Comparison of ENCODE assay signal across 8 cellular contexts in genomic region chr7:100691676-100692577, GRCh38. TPM values are rescaled to one million over a fixed set of nuclear protein-coding genes. Genes with fewer than 3 reads are reported as not detected.
DNase-seq lines count a peak whose midpoint lies in the region; ATAC-seq and TF ChIP-seq lines count a peak whose summit lies in the region.

No MANE protein-coding gene starts in this region.

- H3K4me1 ChIP-seq in ES-I3 (ENCODE audit: insufficient read depth, low read length) (peaks cover 26% of the 10 kb centered on the region), HUES6 (ENCODE audit: control insufficient read depth, insufficient read depth, low read length) (peaks cover 28% of the 10 kb centered on the region)

- H3K27ac Mint-ChIP-seq in natural killer cell = peak overlapping the region; percentile 84 to 94

- no peaks in the 10 kb centered on the region; the same call in 1 of the 2 replicates for H3K27me3 ChIP-seq in HUES6 (ENCODE audit: control insufficient read depth, insufficient read depth, low read length)

- H3K36me3 ChIP-seq in ES-I3 (ENCODE audit: insufficient read depth, low read length) (peaks cover 4% of the 10 kb centered on the region; the same call in 1 of the 2 replicates), HUES6 (ENCODE audit: control insufficient read depth, insufficient read depth, low read length) (peaks cover 33% of the 10 kb centered on the region)

- intact Hi-C loops in natural killer cell (cut with micrococcal nuclease) = loop anchor here (1.0 to 10.0 kb wide), 4 partner anchors 60 to 217 kb away; partner anchors contain the start of genes PCOLCE and TSC22D4

- no peaks in the 10 kb centered on the region for H3K9me3 Mint-ChIP-seq in natural killer cell

- ATAC-seq in natural killer cell = peak; percentile 64 to 75 (median 65)

- no peaks in the 10 kb centered on the region for H3K9me3 ChIP-seq in ES-I3 (ENCODE audit: control insufficient read depth, insufficient read depth, low read length)
- no peaks in the 10 kb centered on the region for H3K9me3 ChIP-seq in HUES6 (ENCODE audit: control insufficient read depth, insufficient read depth, low read depth, low read length)

- peak; percentile 82 for TF ChIP-seq CTCF in natural killer cell (IDR thresholded peaks at IDR 0.05)

- H3K4me3 ChIP-seq in HUES6 (ENCODE audit: low read depth, low read length) = peak overlapping the region; percentile 98

- peak overlapping the region; percentile 89; the same call in 1 of the 2 replicates for H3K9ac ChIP-seq in ES-I3 (ENCODE audit: low read depth, low read length)
- peak overlapping the region; percentile 97 for H3K9ac ChIP-seq in HUES6 (ENCODE audit: low read length)

- peaks cover 25 to 32% of the 10 kb centered on the region in 2 donors for H3K4me1 Mint-ChIP-seq in natural killer cell

- peak overlapping the region; percentile 96 for H3K4me3 Mint-ChIP-seq in natural killer cell

- H3K27ac ChIP-seq in HUES6 (ENCODE audit: low read depth, low read length) = no peak overlapping the region; the same call in 1 of the 2 replicates

- no peaks in the 10 kb centered on the region for H3K36me3 Mint-ChIP-seq in natural killer cell

- no peaks in the 10 kb centered on the region for H3K27me3 Mint-ChIP-seq in natural killer cell (ENCODE audit: low read depth in 2 of 2)

- peak; percentile 88 for DNase-seq in RKO (ENCODE audit: low spot score)
- peak; percentile 60 to 64 for DNase-seq in activated T-helper 1 cell treated with anti-CD3 and anti-CD28 coated beads, Interleukin-2, amount 50 U/mL, for 16 hours (ENCODE audit: low read depth in 1 of 2, low spot score in 1 of 2)
- DNase-seq in fibroblast of peridontal ligament (ENCODE audit: extremely low read depth) = peak; percentile 67
- DNase-seq in natural killer cell = peak; percentile 73
- DNase-seq in stimulated activated naive CD4-positive, alpha-beta T cell treated with Interleukin-2 at 50 U/mL for 16 hours (lab: John Stamatoyannopoulos, UW) = peak; percentile 75
- DNase-seq in HK-2 (ENCODE audit: unreplicated experiment) = no peak

RNA-seq across cellular contexts. Expression of gene GIGYF1, which starts 2.1 kb away (rescaled TPM):
- total RNA-seq in natural killer cell = 100 to 1,000 TPM in 2 of 3 donors, 10 to 100 TPM in 1; 92.0 to 102 (median 101) TPM

RNA-seq across cellular contexts. Expression of gene POP7, which starts 14.0 kb away (rescaled TPM):
- 10 to 100 TPM; 17.6 to 22.1 (median 17.6) TPM for total RNA-seq in natural killer cell

RNA-seq across cellular contexts. Expression of gene GNB2, which starts 18.4 kb away (rescaled TPM):
- total RNA-seq in natural killer cell = 100 to 1,000 TPM; 194 to 227 (median 212) TPM

RNA-seq across cellular contexts. Expression of gene EPO, which starts 28.3 kb away (rescaled TPM):
- not detected for total RNA-seq in natural killer cell

RNA-seq across cellular contexts. Expression of gene ACTL6B, which starts 35.7 kb away (rescaled TPM):
- not detected for total RNA-seq in natural killer cell
